21 cellular contexts compared by ENCODE assay signal in the genomic region with DNA sequence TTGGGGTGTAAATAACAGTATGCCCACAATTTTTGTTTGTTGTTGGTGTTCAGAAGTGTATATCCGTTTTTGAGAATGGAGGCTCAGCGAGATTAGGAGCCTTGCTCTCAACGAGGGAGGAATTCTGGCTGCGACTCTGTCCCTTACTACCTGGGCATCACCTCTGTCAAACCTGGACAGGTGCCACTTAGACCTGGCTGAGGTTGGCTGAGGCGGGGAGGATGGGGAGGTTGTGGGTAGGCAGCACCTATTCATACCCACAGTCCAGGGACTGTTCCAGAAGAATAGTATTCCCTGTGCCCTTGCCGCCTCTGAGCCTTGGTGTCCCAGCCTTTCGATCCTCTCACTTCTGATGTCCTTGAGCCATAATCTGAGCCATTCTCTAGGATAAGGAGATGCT.
"Had no signal": no experiment of that assay in that cellular context is flagged by ENCODE, and none has a peak within 500 bp of the region (broad histone marks: within the 10 kb centered on the region; RNA-seq: fewer than 3 reads in every experiment).

No MANE protein-coding gene starts in this region.

- H3K27ac ChIP-seq: adrenal gland, colonic mucosa, right lobe of liver, thoracic aorta had no signal

- H3K27me3 ChIP-seq: adrenal gland, colonic mucosa, right lobe of liver had no signal

- H3K4me1 ChIP-seq: adrenal gland, colonic mucosa, right lobe of liver had no signal

- H3K36me3 ChIP-seq: adrenal gland, colonic mucosa, right lobe of liver, thoracic aorta had no signal

- H3K9me3 ChIP-seq: adrenal gland, colonic mucosa, right lobe of liver, thoracic aorta had no signal

- H3K4me3 ChIP-seq: adrenal gland, colonic mucosa, lung, right lobe of liver, smooth muscle cell, thoracic aorta had no signal

- DNase-seq: activated CD4-positive, alpha-beta T cell treated with anti-CD3 and anti-CD28 coated beads, Interleukin-2, amount 10 ng/mL, durations not matched to agents 24 days and 14 days; activated CD8-positive, alpha-beta T cell treated with anti-CD3 and anti-CD28 coated beads for 36 hours; activated naive CD4-positive, alpha-beta T cell treated with anti-CD3 and anti-CD28 coated beads, Interleukin-2, amount 50 U/mL, for 16 hours; activated T-cell treated with anti-CD3 and anti-CD28 coated beads, Interleukin-2, amount 50 U/mL, for 1 hour; adrenal gland; central memory CD4-positive, alpha-beta T cell; colonic mucosa; erythroblast; foreskin melanocyte; kidney; midbrain; stimulated activated CD4-positive, alpha-beta T cell treated with anti-CD3 and anti-CD28 coated beads, Interleukin-4, amount 100 ng/mL, for 24 hours; T-helper 1 cell; T1000 had no signal

- ATAC-seq: activated CD8-positive, alpha-beta T cell treated with anti-CD3 and anti-CD28 coated beads for 36 hours; activated T-helper 17 cell treated with anti-CD3 and anti-CD28 coated beads, Interleukin-2, amount 50 U/mL, for 72 hours; left lobe of liver; right lobe of liver; stimulated activated effector memory CD8-positive, alpha-beta T cell treated with anti-CD3 and anti-CD28 coated beads, Interleukin-12 subunit alpha, Interleukin-12 subunit beta, amount 100 ng/mL, for 72 hours had no signal
